1 cellular context compared by ENCODE assay signal in the genomic region with DNA sequence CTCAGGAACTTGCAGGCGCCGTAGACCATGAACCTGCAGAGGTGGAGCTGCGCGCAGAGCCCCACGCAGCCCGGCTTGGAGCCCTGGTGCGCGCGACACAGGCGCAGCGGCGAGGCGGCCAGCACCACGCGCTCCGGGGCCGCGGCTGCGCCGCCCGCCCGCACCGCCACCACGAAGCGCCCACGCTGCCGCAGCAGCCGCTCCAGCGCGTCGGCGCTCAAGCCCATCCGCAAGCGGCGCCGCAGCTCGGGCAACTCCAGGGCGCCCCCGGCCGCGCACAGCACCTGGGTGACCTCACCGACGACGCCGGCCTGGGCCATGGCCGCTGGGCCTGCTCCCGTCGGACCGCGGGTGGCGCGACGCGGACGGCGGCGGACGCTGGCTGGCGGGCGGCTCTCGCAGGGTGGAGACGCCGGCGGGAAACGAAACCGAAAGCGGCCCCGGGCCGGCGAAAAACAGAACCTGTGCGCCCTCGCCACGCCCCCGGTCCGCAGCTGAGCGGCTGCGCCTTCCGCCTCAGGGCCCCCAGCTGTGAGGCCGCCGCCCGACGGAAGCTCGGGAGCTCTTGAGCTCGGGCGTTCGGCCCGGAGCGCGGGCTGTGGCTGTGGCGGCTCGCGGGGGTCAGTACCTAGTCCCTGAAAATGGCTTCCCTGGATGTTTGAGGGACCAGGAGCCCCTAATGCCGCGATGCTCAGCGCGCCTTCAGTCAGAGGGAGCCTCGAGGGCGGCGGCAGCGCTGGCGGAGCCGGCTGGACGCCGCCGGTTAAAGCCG.
A peak's percentile ranks its signal among the peaks of the same experiment; 100 is the strongest.
TF ChIP-seq lines count a peak whose summit lies in the region.

Gene PARP12, minus strand, starts transcription at position 424 of the 772 bp plus-strand sequence. Its CDS starts 104 bp downstream, at position 320.

TF ChIP-seq in HepG2, 621 proteins besides CTCF, POLR2A, EP300 and RAD21 (continued from another document and continues in another):
- TF ChIP-seq, protein P1, sequence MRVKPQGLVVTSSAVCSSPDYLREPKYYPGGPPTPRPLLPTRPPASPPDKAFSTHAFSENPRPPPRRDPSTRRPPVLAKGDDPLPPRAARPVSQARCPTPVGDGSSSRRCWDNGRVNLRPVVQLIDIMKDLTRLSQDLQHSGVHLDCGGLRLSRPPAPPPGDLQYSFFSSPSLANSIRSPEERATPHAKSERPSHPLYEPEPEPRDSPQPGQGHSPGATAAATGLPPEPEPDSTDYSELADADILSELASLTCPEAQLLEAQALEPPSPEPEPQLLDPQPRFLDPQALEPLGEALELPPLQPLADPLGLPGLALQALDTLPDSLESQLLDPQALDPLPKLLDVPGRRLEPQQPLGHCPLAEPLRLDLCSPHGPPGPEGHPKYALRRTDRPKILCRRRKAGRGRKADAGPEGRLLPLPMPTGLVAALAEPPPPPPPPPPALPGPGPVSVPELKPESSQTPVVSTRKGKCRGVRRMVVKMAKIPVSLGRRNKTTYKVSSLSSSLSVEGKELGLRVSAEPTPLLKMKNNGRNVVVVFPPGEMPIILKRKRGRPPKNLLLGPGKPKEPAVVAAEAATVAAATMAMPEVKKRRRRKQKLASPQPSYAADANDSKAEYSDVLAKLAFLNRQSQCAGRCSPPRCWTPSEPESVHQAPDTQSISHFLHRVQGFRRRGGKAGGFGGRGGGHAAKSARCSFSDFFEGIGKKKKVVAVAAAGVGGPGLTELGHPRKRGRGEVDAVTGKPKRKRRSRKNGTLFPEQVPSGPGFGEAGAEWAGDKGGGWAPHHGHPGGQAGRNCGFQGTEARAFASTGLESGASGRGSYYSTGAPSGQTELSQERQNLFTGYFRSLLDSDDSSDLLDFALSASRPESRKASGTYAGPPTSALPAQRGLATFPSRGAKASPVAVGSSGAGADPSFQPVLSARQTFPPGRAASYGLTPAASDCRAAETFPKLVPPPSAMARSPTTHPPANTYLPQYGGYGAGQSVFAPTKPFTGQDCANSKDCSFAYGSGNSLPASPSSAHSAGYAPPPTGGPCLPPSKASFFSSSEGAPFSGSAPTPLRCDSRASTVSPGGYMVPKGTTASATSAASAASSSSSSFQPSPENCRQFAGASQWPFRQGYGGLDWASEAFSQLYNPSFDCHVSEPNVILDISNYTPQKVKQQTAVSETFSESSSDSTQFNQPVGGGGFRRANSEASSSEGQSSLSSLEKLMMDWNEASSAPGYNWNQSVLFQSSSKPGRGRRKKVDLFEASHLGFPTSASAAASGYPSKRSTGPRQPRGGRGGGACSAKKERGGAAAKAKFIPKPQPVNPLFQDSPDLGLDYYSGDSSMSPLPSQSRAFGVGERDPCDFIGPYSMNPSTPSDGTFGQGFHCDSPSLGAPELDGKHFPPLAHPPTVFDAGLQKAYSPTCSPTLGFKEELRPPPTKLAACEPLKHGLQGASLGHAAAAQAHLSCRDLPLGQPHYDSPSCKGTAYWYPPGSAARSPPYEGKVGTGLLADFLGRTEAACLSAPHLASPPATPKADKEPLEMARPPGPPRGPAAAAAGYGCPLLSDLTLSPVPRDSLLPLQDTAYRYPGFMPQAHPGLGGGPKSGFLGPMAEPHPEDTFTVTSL (CRISPR knock-in tag; IDR thresholded peaks at IDR 0.05; ENCODE audit: borderline replicate concordance), result no peak
- TF ChIP-seq ZNF780A (CRISPR knock-in tag; IDR thresholded peaks at IDR 0.05) (no peak), ZNF281 (CRISPR knock-in tag; IDR thresholded peaks at IDR 0.05; ENCODE audit: borderline replicate concordance) (no peak), KDM2A (CRISPR knock-in tag; IDR thresholded peaks at IDR 0.05; ENCODE audit: borderline replicate concordance, low read depth) (peak; percentile 52; the same call in 1 of the 2 replicates), EEA1 (CRISPR knock-in tag; IDR thresholded peaks at IDR 0.05; ENCODE audit: borderline replicate concordance) (no peak), KDM1A (CRISPR knock-in tag; IDR thresholded peaks at IDR 0.05) (no peak), IKZF1 (IDR thresholded peaks at IDR 0.05) (no peak), UBTF (CRISPR knock-in tag; IDR thresholded peaks at IDR 0.05) (peak; percentile 97), ADNP (CRISPR knock-in tag; IDR thresholded peaks at IDR 0.05) (no peak), ZNF83 (CRISPR knock-in tag; IDR thresholded peaks at IDR 0.05; ENCODE audit: borderline replicate concordance) (0 out of 2 replicates have a peak, but pooled peaks have one; percentile 67), TAF1 (CRISPR knock-in tag; IDR thresholded peaks at IDR 0.05) (peak; percentile 44; the same call in 1 of the 2 replicates), ZBTB10 (CRISPR knock-in tag; IDR thresholded peaks at IDR 0.05; ENCODE audit: borderline replicate concordance) (no peak), ZBTB2 (CRISPR knock-in tag; IDR thresholded peaks at IDR 0.05; ENCODE audit: low read depth) (0 out of 2 replicates have a peak, but pooled peaks have one; percentile 37), NFE2L1 (CRISPR knock-in tag; IDR thresholded peaks at IDR 0.05; ENCODE audit: borderline replicate concordance) (no peak), SMAD3 (CRISPR knock-in tag; IDR thresholded peaks at IDR 0.05) (no peak), ZFP91 (CRISPR knock-in tag; IDR thresholded peaks at IDR 0.05; ENCODE audit: borderline replicate concordance) (peak; percentile 79), E2F5 (CRISPR knock-in tag; conservative IDR thresholded peaks at IDR 0.05) (peak; percentile 57; the same call in 1 of the 2 replicates), SP140L (CRISPR knock-in tag; IDR thresholded peaks at IDR 0.05; ENCODE audit: borderline replicate concordance) (no peak), JUN (CRISPR knock-in tag; IDR thresholded peaks at IDR 0.05) (no peak), PHB2 (IDR thresholded peaks at IDR 0.05; ENCODE audit: partially characterized antibody) (no peak), KDM5A (IDR thresholded peaks at IDR 0.05; ENCODE audit: borderline replicate concordance, low read length) (no peak), TSC22D2 (CRISPR knock-in tag; IDR thresholded peaks at IDR 0.05; ENCODE audit: borderline replicate concordance) (no peak), ZNF292 (CRISPR knock-in tag; IDR thresholded peaks at IDR 0.05; ENCODE audit: borderline replicate concordance, low read depth) (no peak), SMAD9 (CRISPR knock-in tag; IDR thresholded peaks at IDR 0.05) (no peak), ZNF737 (CRISPR knock-in tag; IDR thresholded peaks at IDR 0.05; ENCODE audit: borderline replicate concordance) (no peak), SIX1 (CRISPR knock-in tag; IDR thresholded peaks at IDR 0.05; ENCODE audit: borderline replicate concordance) (no peak), REXO4 (CRISPR knock-in tag; IDR thresholded peaks at IDR 0.05; ENCODE audit: borderline replicate concordance) (no peak)
- TF ChIP-seq, protein P2, sequence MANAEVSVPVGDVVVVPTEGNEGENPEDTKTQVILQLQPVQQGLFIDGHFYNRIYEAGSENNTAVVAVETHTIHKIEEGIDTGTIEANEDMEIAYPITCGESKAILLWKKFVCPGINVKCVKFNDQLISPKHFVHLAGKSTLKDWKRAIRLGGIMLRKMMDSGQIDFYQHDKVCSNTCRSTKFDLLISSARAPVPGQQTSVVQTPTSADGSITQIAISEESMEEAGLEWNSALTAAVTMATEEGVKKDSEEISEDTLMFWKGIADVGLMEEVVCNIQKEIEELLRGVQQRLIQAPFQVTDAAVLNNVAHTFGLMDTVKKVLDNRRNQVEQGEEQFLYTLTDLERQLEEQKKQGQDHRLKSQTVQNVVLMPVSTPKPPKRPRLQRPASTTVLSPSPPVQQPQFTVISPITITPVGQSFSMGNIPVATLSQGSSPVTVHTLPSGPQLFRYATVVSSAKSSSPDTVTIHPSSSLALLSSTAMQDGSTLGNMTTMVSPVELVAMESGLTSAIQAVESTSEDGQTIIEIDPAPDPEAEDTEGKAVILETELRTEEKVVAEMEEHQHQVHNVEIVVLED (CRISPR knock-in tag; IDR thresholded peaks at IDR 0.05; ENCODE audit: borderline replicate concordance), result peak; percentile 61
- TF ChIP-seq, protein P3, sequence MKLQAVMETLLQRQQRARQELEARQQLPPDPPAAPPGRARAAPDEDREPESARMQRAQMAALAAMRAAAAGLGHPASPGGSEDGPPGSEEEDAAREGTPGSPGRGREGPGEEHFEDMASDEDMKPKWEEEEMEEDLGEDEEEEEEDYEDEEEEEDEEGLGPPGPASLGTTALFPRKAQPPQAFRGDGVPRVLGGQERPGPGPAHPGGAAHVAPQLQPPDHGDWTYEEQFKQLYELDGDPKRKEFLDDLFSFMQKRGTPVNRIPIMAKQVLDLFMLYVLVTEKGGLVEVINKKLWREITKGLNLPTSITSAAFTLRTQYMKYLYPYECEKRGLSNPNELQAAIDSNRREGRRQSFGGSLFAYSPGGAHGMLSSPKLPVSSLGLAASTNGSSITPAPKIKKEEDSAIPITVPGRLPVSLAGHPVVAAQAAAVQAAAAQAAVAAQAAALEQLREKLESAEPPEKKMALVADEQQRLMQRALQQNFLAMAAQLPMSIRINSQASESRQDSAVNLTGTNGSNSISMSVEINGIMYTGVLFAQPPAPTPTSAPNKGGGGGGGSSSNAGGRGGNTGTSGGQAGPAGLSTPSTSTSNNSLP (IDR thresholded peaks at IDR 0.05; ENCODE audit: low read depth, low read length), result no peak
